ENCODE assay signal across 1 cellular context in genomic region chr20:44745560-44746366, GRCh38.
TF ChIP-seq lines count a peak whose summit lies in the region.

TSS of gene KCNK15 (plus strand) at chr20:44745865. CDS start at chr20:44745911, 46 bp downstream.

TF ChIP-seq in HepG2, 621 proteins besides CTCF, POLR2A, EP300 and RAD21 (continued from another document and continues in another):
- TF ChIP-seq ZFP91 (CRISPR knock-in tag; IDR thresholded peaks at IDR 0.05; ENCODE audit: borderline replicate concordance) (0 out of 2 replicates have a peak, but pooled peaks have one; percentile 25), PCBP2 (optimal IDR thresholded peaks at IDR 0.05; ENCODE audit: low read depth, low read length, poor library complexity, severe bottlenecking) (peak; percentile 58), RBM39 (IDR thresholded peaks at IDR 0.05; ENCODE audit: low read depth, low read length, poor library complexity, severe bottlenecking) (peak; percentile 47), ZNF510 (CRISPR knock-in tag; IDR thresholded peaks at IDR 0.05; ENCODE audit: low read depth) (peak; percentile 56; the same call in 1 of the 2 replicates), ATF1 (CRISPR knock-in tag; IDR thresholded peaks at IDR 0.05) (no peak), POLR2AphosphoS5 (IDR thresholded peaks at IDR 0.05; ENCODE audit: low read depth, low read length) (no peak), ARID4A (CRISPR knock-in tag; IDR thresholded peaks at IDR 0.05; ENCODE audit: borderline replicate concordance) (peak; percentile 52; the same call in 1 of the 2 replicates), RARA (CRISPR knock-in tag; IDR thresholded peaks at IDR 0.05) (no peak), ZFP62 (CRISPR knock-in tag; IDR thresholded peaks at IDR 0.05) (no peak), ZNF619 (CRISPR knock-in tag; IDR thresholded peaks at IDR 0.05) (no peak; the same call in 1 of the 2 replicates), MEIS1 (CRISPR knock-in tag; IDR thresholded peaks at IDR 0.05; ENCODE audit: borderline replicate concordance) (no peak; the same call in 1 of the 2 replicates), ZBTB38 (CRISPR knock-in tag; IDR thresholded peaks at IDR 0.05) (peak; percentile 6; the same call in 1 of the 2 replicates), FOXO1 (CRISPR knock-in tag; IDR thresholded peaks at IDR 0.05) (no peak), ZBTB1 (CRISPR knock-in tag; IDR thresholded peaks at IDR 0.05; ENCODE audit: borderline replicate concordance) (no peak), PITX1 (CRISPR knock-in tag; IDR thresholded peaks at IDR 0.05) (no peak), ZNF12 (CRISPR knock-in tag; IDR thresholded peaks at IDR 0.05) (no peak), HOXA5 (CRISPR knock-in tag; IDR thresholded peaks at IDR 0.05) (0 out of 2 replicates have a peak, but pooled peaks have one; percentile 22), MTF2 (CRISPR knock-in tag; IDR thresholded peaks at IDR 0.05; ENCODE audit: borderline replicate concordance) (peak; percentile 98), KDM5B (CRISPR knock-in tag; IDR thresholded peaks at IDR 0.05; ENCODE audit: borderline replicate concordance) (peak; percentile 24; the same call in 1 of the 2 replicates), ZNF496 (CRISPR knock-in tag; IDR thresholded peaks at IDR 0.05; ENCODE audit: insufficient replicate concordance) (no peak), ZNF646 (CRISPR knock-in tag; IDR thresholded peaks at IDR 0.05) (no peak), ZNF235 (CRISPR knock-in tag; IDR thresholded peaks at IDR 0.05; ENCODE audit: borderline replicate concordance) (no peak), POGZ (CRISPR knock-in tag; IDR thresholded peaks at IDR 0.05) (no peak), ZBTB7A (CRISPR knock-in tag; IDR thresholded peaks at IDR 0.05) (no peak), POLR2G (IDR thresholded peaks at IDR 0.05; ENCODE audit: low read depth, low read length) (no peak), IRX3 (CRISPR knock-in tag; IDR thresholded peaks at IDR 0.05; ENCODE audit: borderline replicate concordance, low read depth) (no peak), CBX5 (CRISPR knock-in tag; IDR thresholded peaks at IDR 0.05; ENCODE audit: borderline replicate concordance) (no peak), MAX (IDR thresholded peaks at IDR 0.05) (peak; percentile 22; the same call in 1 of the 2 replicates), EED (CRISPR knock-in tag; IDR thresholded peaks at IDR 0.05) (peak; percentile 17; the same call in 1 of the 2 replicates), FOXO4 (CRISPR knock-in tag; conservative IDR thresholded peaks at IDR 0.05) (0 out of 2 replicates have a peak, but pooled peaks have one; percentile 67), ZNF737 (CRISPR knock-in tag; IDR thresholded peaks at IDR 0.05; ENCODE audit: borderline replicate concordance) (no peak), CREB1 (IDR thresholded peaks at IDR 0.05) (no peak), CREB1 (CRISPR knock-in tag; IDR thresholded peaks at IDR 0.05) (no peak), RFXANK (CRISPR knock-in tag; IDR thresholded peaks at IDR 0.05) (no peak), SNRNP70 (IDR thresholded peaks at IDR 0.05; ENCODE audit: low read depth, low read length) (no peak), MBD4 (IDR thresholded peaks at IDR 0.05; ENCODE audit: borderline replicate concordance, low read length) (no peak), SP4 (CRISPR knock-in tag; IDR thresholded peaks at IDR 0.05) (peak; percentile 22; the same call in 1 of the 2 replicates), NR2F1 (CRISPR knock-in tag; IDR thresholded peaks at IDR 0.05) (no peak), CBX1 (IDR thresholded peaks at IDR 0.05; ENCODE audit: low read depth) (no peak), ARID5B (CRISPR knock-in tag; IDR thresholded peaks at IDR 0.05) (no peak), HBP1 (CRISPR knock-in tag; IDR thresholded peaks at IDR 0.05; ENCODE audit: low read depth) (no peak), ZNF282 (IDR thresholded peaks at IDR 0.05; ENCODE audit: partially characterized antibody) (no peak), LCORL (IDR thresholded peaks at IDR 0.05) (no peak), LCORL (CRISPR knock-in tag; IDR thresholded peaks at IDR 0.05) (0 out of 2 replicates have a peak, but pooled peaks have one; percentile 17), RCOR2 (CRISPR knock-in tag; IDR thresholded peaks at IDR 0.05) (no peak), ZNF230 (CRISPR knock-in tag; IDR thresholded peaks at IDR 0.05) (0 out of 2 replicates have a peak, but pooled peaks have one; percentile 31)
